ENCODE assay signal across 1 cellular context in genomic region chr1:236148471-236148847, GRCh38.
TF ChIP-seq lines count a peak whose summit lies in the region.

No MANE protein-coding gene starts in this region.

TF ChIP-seq in GM12878, 131 proteins besides CTCF, POLR2A, EP300 and RAD21:
- TF ChIP-seq CBX5 (IDR thresholded peaks at IDR 0.05; ENCODE audit: low read depth), result no peak
- 0 out of 4 replicates have a peak, but pooled peaks of 1 of the 2 experiments have one; percentile 14 for TF ChIP-seq BHLHE40 (IDR thresholded peaks at IDR 0.05; ENCODE audit: borderline replicate concordance in 1 of 2, low read depth in 2 of 2, low read length in 1 of 2)
- TF ChIP-seq GABPA (IDR thresholded peaks at IDR 0.05; ENCODE audit: low read depth), result no peak
- TF ChIP-seq ZNF687 (IDR thresholded peaks at IDR 0.05), result peak; percentile 73; the same call in 1 of the 2 replicates
- TF ChIP-seq STAT3 (IDR thresholded peaks at IDR 0.05; ENCODE audit: low read depth, low read length), result no peak
- TF ChIP-seq IKZF1 (conservative IDR thresholded peaks at IDR 0.05), result peak; percentile 43; the same call in 1 of the 2 replicates
- peak; percentile 44 for TF ChIP-seq IKZF2 (IDR thresholded peaks at IDR 0.05)
- TF ChIP-seq SPI1 (IDR thresholded peaks at IDR 0.05; ENCODE audit: borderline replicate concordance, insufficient read depth, low read depth, low read length), result peak; percentile 45; the same call in 1 of the 2 replicates
- TF ChIP-seq RAD51 (IDR thresholded peaks at IDR 0.05), result peak; percentile 58; the same call in 1 of the 2 replicates
- TF ChIP-seq RUNX3 (IDR thresholded peaks at IDR 0.05; ENCODE audit: low read length), result 0 out of 2 replicates have a peak, but pooled peaks have one; percentile 4
TF ChIP-seq in GM12878: peak in this region for 7.
